8 cellular contexts compared by ENCODE assay signal in the genomic region with DNA sequence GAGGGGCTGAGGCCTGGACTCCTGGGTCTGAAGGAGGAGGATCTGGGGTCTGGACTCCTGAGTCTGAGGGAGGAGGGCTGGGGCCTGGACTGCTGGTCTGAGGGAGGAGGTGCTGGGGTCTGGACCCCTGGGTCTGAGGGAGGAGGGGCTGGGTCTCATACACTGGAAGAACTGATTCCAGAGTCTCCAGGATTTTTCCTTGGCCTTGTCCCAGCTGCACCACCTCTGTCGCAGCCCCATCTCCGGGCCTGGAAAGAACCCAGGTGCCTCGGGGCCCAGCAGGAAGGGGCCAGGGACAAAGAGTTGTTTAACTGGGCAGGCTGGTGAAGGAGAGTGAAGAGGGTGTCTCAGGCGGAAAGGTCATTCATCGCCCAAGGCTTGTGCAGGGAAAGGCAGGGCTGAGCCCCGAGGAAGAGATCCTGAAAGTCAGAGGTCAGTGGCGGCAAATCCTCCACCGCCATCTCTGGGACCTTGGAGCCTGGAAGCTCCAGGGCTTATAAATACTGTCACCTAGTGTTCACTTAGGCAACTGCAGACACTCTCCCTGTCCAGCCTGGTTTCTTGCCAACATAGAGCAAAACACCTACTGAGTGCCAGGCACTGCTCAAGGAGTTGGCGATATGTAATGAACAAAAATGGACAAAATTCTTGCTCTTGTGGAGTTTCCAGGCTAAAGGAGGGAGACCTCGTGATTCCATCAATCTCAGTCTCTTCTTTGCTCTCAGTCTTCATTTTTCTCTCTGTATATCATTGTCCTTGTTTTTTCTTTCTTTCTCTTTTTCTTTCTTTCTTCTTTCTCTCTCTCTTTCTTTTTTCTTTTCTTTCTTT. TPM values are rescaled to one million over a fixed set of nuclear protein-coding genes. Genes with fewer than 3 reads are reported as not detected.
DNase-seq lines count a peak whose midpoint lies in the region; ATAC-seq and TF ChIP-seq lines count a peak whose summit lies in the region.

No MANE protein-coding gene starts in this region.

- H3K27ac ChIP-seq in BLaER1 = peak overlapping the region; percentile 80
- H3K27ac ChIP-seq in brain microvascular endothelial cell = no peak overlapping the region
- peak overlapping the region; percentile 70 for H3K27ac ChIP-seq in smooth muscle cell (ENCODE audit: low read depth)

- H3K4me3 ChIP-seq in BLaER1 (no peak overlapping the region), brain microvascular endothelial cell (ENCODE audit: low read depth, low read length) (no peak overlapping the region), smooth muscle cell (no peak overlapping the region)

- H3K4me1 ChIP-seq in BLaER1 = peaks cover 49% of the 10 kb centered on the region
- peaks cover 4% of the 10 kb centered on the region for H3K4me1 ChIP-seq in smooth muscle cell (ENCODE audit: low read depth)

- no peaks in the 10 kb centered on the region for H3F3A ChIP-seq in smooth muscle cell (ENCODE audit: low read depth)

- H3K9me3 ChIP-seq in BLaER1 (no peaks in the 10 kb centered on the region), smooth muscle cell (replicated peaks; ENCODE audit: low read depth) (no peaks in the 10 kb centered on the region)

- H3K27me3 ChIP-seq in BLaER1 = no peaks in the 10 kb centered on the region
- no peaks in the 10 kb centered on the region for H3K27me3 ChIP-seq in brain microvascular endothelial cell (replicated peaks)
- no peaks in the 10 kb centered on the region for H3K27me3 ChIP-seq in smooth muscle cell (ENCODE audit: low read depth)

- ATAC-seq in GM19043 (IDR thresholded peaks at IDR 0.05; ENCODE audit: low read depth, unreplicated experiment) (peak; percentile 50), GM18870 (IDR thresholded peaks at IDR 0.05; ENCODE audit: unreplicated experiment) (no peak)

- DNase-seq in NCI-H1092 treated with DMSO at 0.1 percent for 48 hours (lab: John Stamatoyannopoulos, UW) (peak; percentile 55), SW480 (ENCODE audit: low spot score) (peak; percentile 79), brain microvascular endothelial cell (peak; percentile 57), iPS-NIHi11 (ENCODE audit: low spot score) (peak; percentile 74), smooth muscle cell (lab: John Stamatoyannopoulos, UW; ENCODE audit: unreplicated experiment) (peak; percentile 4)

- no peaks in the 10 kb centered on the region for H4K20me1 ChIP-seq in BLaER1
- no peaks in the 10 kb centered on the region for H4K20me1 ChIP-seq in smooth muscle cell (ENCODE audit: low read depth)

- H3K9ac ChIP-seq in BLaER1 (peak overlapping the region; percentile 64; the same call in 1 of the 2 replicates), smooth muscle cell (ENCODE audit: low read depth) (no peak overlapping the region)

- H3K79me2 ChIP-seq in smooth muscle cell (ENCODE audit: low read depth) = no peaks in the 10 kb centered on the region

- peak overlapping the region; percentile 82 for H3K4me2 ChIP-seq in BLaER1
- H3K4me2 ChIP-seq in smooth muscle cell = peak overlapping the region; percentile 69

- in situ Hi-C loops in brain microvascular endothelial cell (cut with HindIII; ENCODE audit: low pct_ligation_motif_present, low sequenced_read_pairs) = no loop called here

- no peak overlapping the region for H2AFZ ChIP-seq in smooth muscle cell (ENCODE audit: low read depth)

- 24% methylated on average over 10 of the region's 10 CpGs for WGBS in smooth muscle cell (ENCODE audit: low lambda C conversion rate)

- TF ChIP-seq CTCF in brain microvascular endothelial cell (IDR thresholded peaks at IDR 0.05; ENCODE audit: low read depth, low read length, missing control alignments) (peak; percentile 100), smooth muscle cell (IDR thresholded peaks at IDR 0.05; ENCODE audit: borderline replicate concordance, insufficient read depth, poor library complexity, severe bottlenecking) (peak; percentile 97)

- H3K36me3 ChIP-seq in BLaER1 = no peaks in the 10 kb centered on the region
- no peaks in the 10 kb centered on the region for H3K36me3 ChIP-seq in brain microvascular endothelial cell (replicated peaks)
- H3K36me3 ChIP-seq in smooth muscle cell (ENCODE audit: low read depth) = no peaks in the 10 kb centered on the region

RNA-seq across cellular contexts. Expression of gene KCNN4, which starts 4.4 kb away (rescaled TPM):
- total RNA-seq in smooth muscle cell = 4.0 and 5.4 TPM in 2 replicates
- polyA plus RNA-seq in smooth muscle cell = 1.7 and 14.9 TPM in 2 replicates

RNA-seq across cellular contexts. Expression of gene LYPD5, which starts 17.1 kb away (rescaled TPM):
- 3.1 and 6.9 TPM in 2 replicates for total RNA-seq in smooth muscle cell
- 1.2 and 2.7 TPM in 2 replicates for polyA plus RNA-seq in smooth muscle cell

RNA-seq across cellular contexts. Expression of gene SMG9, which starts 30.4 kb away (rescaled TPM):
- total RNA-seq in smooth muscle cell = 12.8 and 13.2 TPM in 2 replicates
- polyA plus RNA-seq in smooth muscle cell = 39.2 and 46.6 TPM in 2 replicates

RNA-seq across cellular contexts. Expression of gene ZNF283, which starts 41.9 kb away (rescaled TPM):
- total RNA-seq in smooth muscle cell = 4.1 and 8.0 TPM in 2 replicates
- 1.5 and 2.4 TPM in 2 replicates for polyA plus RNA-seq in smooth muscle cell

Comparison
In these comparisons a context has a peak if more than half of its experiments do, and no peak if none do; other contexts are left out.
1. DNase-seq: peak in every context shown above with its lines; median percentile 79 in SW480; 74 in iPS-NIHi11; 57 in brain microvascular endothelial cell; 55 in NCI-H1092 treated with DMSO at 0.1 percent for 48 hours; 4 in smooth muscle cell.